ENCODE assay signal across 24 cellular contexts in genomic region chr3:10155658-10156057, GRCh38. TPM values are rescaled to one million over a fixed set of nuclear protein-coding genes. Genes with fewer than 3 reads are reported as not detected.
A peak's percentile ranks its signal among the peaks of the same experiment; 100 is the strongest.
DNase-seq lines count a peak whose midpoint lies in the region; ATAC-seq, FAIRE-seq and TF ChIP-seq lines count a peak whose summit lies in the region.
"Had no signal": no experiment of that assay in that cellular context is flagged by ENCODE, and none has a peak within 500 bp of the region (broad histone marks: within the 10 kb centered on the region; RNA-seq: fewer than 3 reads in every experiment).

No MANE protein-coding gene starts in this region.

- H3K36me3 ChIP-seq in HCT116 (ENCODE audit: control insufficient read depth in 1 of 2, insufficient read depth in 2 of 2, low read length in 2 of 2): peaks cover 8 to 9% of the 10 kb centered on the region in 2 experiments
- H3K36me3 ChIP-seq: BE2C had no signal

- TF ChIP-seq POLR2A in A549 (IDR thresholded peaks at IDR 0.05; ENCODE audit: low read length) (no peak), HCT116 (IDR thresholded peaks at IDR 0.05; ENCODE audit: borderline replicate concordance, extremely low read depth, insufficient read depth, insufficient read length) (no peak)

- peak; percentile 15 to 31; a peak in 1 of 6 replicates for ATAC-seq in A549
- no peak for ATAC-seq in HCT116
- ATAC-seq in memory B cell (ENCODE audit: low read depth): no peak
- no peak for ATAC-seq in GM19324 (IDR thresholded peaks at IDR 0.05; ENCODE audit: low FRiP score, unreplicated experiment)
- ATAC-seq: GM23338 had no signal

- H3K4me1 ChIP-seq in A549 (no peaks in the 10 kb centered on the region), HCT116 (ENCODE audit: control insufficient read depth in 1 of 2, insufficient read depth in 2 of 2, low read length in 2 of 2) (0 out of 4 replicates have a peak, but pooled peaks cover 0 to 2% of the 10 kb centered on the region in 2 experiments)
- H3K4me1 ChIP-seq: BE2C, Caco-2 had no signal

- POLR2A ChIA-PET in A549 (lab: Yijun Ruan, JAX): interaction anchor here (1.0 kb wide), 1 partner anchor 14 kb away, joined by 4 read pairs; the partner anchor contains the start of gene VHL
- POLR2A ChIA-PET in HCT116 (lab: Charles Lee): no interaction called here

- WGBS in A549 (ENCODE audit: missing lambda C conversion rate): 87% methylated on average over 4 of the region's 4 CpGs

- H3K9me2 ChIP-seq in HCT116 (ENCODE audit: insufficient read depth): no peaks in the 10 kb centered on the region

- intact Hi-C loops in HCT116 (cut with micrococcal nuclease): no loop called here
- intact Hi-C loops in activated T-helper 1 cell treated with anti-CD3 and anti-CD28 coated beads, Interleukin-12 subunit alpha, Interleukin-12 subunit beta, Interleukin-2, Interleukin-4 antibody, amounts not matched to agents 30 ng/mL and 10 ng/mL and 1 ng/mL, durations not matched to agents 14 hours and 24 hours and 36 hours (cut with micrococcal nuclease): no loop called here
- intact Hi-C loops in activated naive CD4-positive, alpha-beta T cell treated with anti-CD3 and anti-CD28 coated beads for 36 hours (cut with micrococcal nuclease): no loop called here

- no peaks in the 10 kb centered on the region for H4K20me1 ChIP-seq in HCT116 (ENCODE audit: insufficient read depth)

- DNase-seq in A549 (ENCODE audit: low read depth in 1 of 2, low spot score in 1 of 2) (no peak), HCT116 (ENCODE audit: low read depth, low spot score) (no peak), memory B cell (ENCODE audit: low spot score in 2 of 2) (no peak), mesenteric fat pad (ENCODE audit: low spot score) (no peak), epidermal melanocyte (ENCODE audit: insufficient read length, low spot score) (no peak)
- DNase-seq in activated T-helper 1 cell treated with anti-CD3 and anti-CD28 coated beads, Interleukin-12 subunit alpha, Interleukin-12 subunit beta, Interleukin-2, Interleukin-4 antibody, amounts not matched to agents 30 ng/mL and 10 ng/mL and 1 ng/mL, durations not matched to agents 14 hours and 24 hours and 36 hours (ENCODE audit: low spot score): no peak
- no peak for DNase-seq in activated naive CD4-positive, alpha-beta T cell treated with anti-CD3 and anti-CD28 coated beads for 36 hours
- DNase-seq: 8988T; BE2C; C1 segment of cervical spinal cord; Caco-2; CD4-positive, CD25-positive, alpha-beta regulatory T cell; HCEC 1CT; IMR-90 had no signal

- peaks cover 12% of the 10 kb centered on the region for H3K4me1 Mint-ChIP-seq in activated T-helper 1 cell treated with anti-CD3 and anti-CD28 coated beads, Interleukin-12 subunit alpha, Interleukin-12 subunit beta, Interleukin-2, Interleukin-4 antibody, amounts not matched to agents 30 ng/mL and 10 ng/mL and 1 ng/mL, durations not matched to agents 14 hours and 24 hours and 36 hours (ENCODE audit: low read depth)
- H3K4me1 Mint-ChIP-seq in memory B cell: no peaks in the 10 kb centered on the region
- H3K4me1 Mint-ChIP-seq in activated naive CD4-positive, alpha-beta T cell treated with anti-CD3 and anti-CD28 coated beads for 36 hours (ENCODE audit: low read depth): no peaks in the 10 kb centered on the region
- H3K4me1 Mint-ChIP-seq: GM23338 had no signal

- RAD21 ChIA-PET in HCT116 (lab: Charles Lee; ENCODE audit: low non-redundant PET in 1 of 2, low total read pairs in 2 of 2, uncharacterized antibody in 2 of 2, unreplicated experiment in 2 of 2): no interaction called here

- no peaks in the 10 kb centered on the region for H3K27me3 Mint-ChIP-seq in activated T-helper 1 cell treated with anti-CD3 and anti-CD28 coated beads, Interleukin-12 subunit alpha, Interleukin-12 subunit beta, Interleukin-2, Interleukin-4 antibody, amounts not matched to agents 30 ng/mL and 10 ng/mL and 1 ng/mL, durations not matched to agents 14 hours and 24 hours and 36 hours (ENCODE audit: insufficient read depth)
- H3K27me3 Mint-ChIP-seq in memory B cell: no peaks in the 10 kb centered on the region
- no peaks in the 10 kb centered on the region for H3K27me3 Mint-ChIP-seq in activated naive CD4-positive, alpha-beta T cell treated with anti-CD3 and anti-CD28 coated beads for 36 hours (ENCODE audit: low read depth)
- H3K27me3 Mint-ChIP-seq: CD4-positive, CD25-positive, alpha-beta regulatory T cell had no signal

- H3K27ac ChIP-seq in A549 (no peak overlapping the region), HCT116 (ENCODE audit: low read depth, low read length) (no peak overlapping the region)
- H3K27ac ChIP-seq: HL-60 had no signal

- H2AFZ ChIP-seq in HCT116 (ENCODE audit: low read depth, low read length, poor library complexity, severe bottlenecking): no peak overlapping the region
- H2AFZ ChIP-seq: GM23338 had no signal

- H3K9me3 ChIP-seq in A549: no peaks in the 10 kb centered on the region
- H3K9me3 ChIP-seq in HCT116 (ENCODE audit: control insufficient read depth in 1 of 2, insufficient read depth in 1 of 2, low read depth in 1 of 2, low read length in 2 of 2): no peaks in the 10 kb centered on the region
- H3K9me3 ChIP-seq: BE2C, Caco-2 had no signal

- H3K27ac Mint-ChIP-seq in activated T-helper 1 cell treated with anti-CD3 and anti-CD28 coated beads, Interleukin-12 subunit alpha, Interleukin-12 subunit beta, Interleukin-2, Interleukin-4 antibody, amounts not matched to agents 30 ng/mL and 10 ng/mL and 1 ng/mL, durations not matched to agents 14 hours and 24 hours and 36 hours: peak overlapping the region; percentile 40
- H3K27ac Mint-ChIP-seq in memory B cell: peak overlapping the region; percentile 45
- H3K27ac Mint-ChIP-seq in activated naive CD4-positive, alpha-beta T cell treated with anti-CD3 and anti-CD28 coated beads for 36 hours: no peak overlapping the region
- H3K27ac Mint-ChIP-seq: GM23338 had no signal

- CTCF ChIA-PET in A549 (lab: Yijun Ruan, JAX) (interaction anchor here (0.6 kb wide), 1 partner anchor 95 kb away, joined by 3 read pairs; no protein-coding TSS in a partner anchor), HCT116 (lab: Charles Lee) (interaction anchor here (0.9 kb wide), 1 partner anchor 48 kb away, joined by 3 read pairs; no protein-coding TSS in a partner anchor)
- CTCF ChIA-PET in activated naive CD4-positive, alpha-beta T cell treated with anti-CD3 and anti-CD28 coated beads for 36 hours (lab: Charles Lee): interaction anchor here (0.7 kb wide), 1 partner anchor 222 kb away, joined by 4 read pairs; no protein-coding TSS in a partner anchor

- BruUV-seq in HCT116 (replicated peaks; lab: Mats Ljungman, UMichigan): TSS peak; percentile 2

- H3K4me3 Mint-ChIP-seq in activated T-helper 1 cell treated with anti-CD3 and anti-CD28 coated beads, Interleukin-12 subunit alpha, Interleukin-12 subunit beta, Interleukin-2, Interleukin-4 antibody, amounts not matched to agents 30 ng/mL and 10 ng/mL and 1 ng/mL, durations not matched to agents 14 hours and 24 hours and 36 hours: no peak overlapping the region
- H3K4me3 Mint-ChIP-seq in memory B cell: no peak overlapping the region
- H3K4me3 Mint-ChIP-seq in activated naive CD4-positive, alpha-beta T cell treated with anti-CD3 and anti-CD28 coated beads for 36 hours: no peak overlapping the region
- H3K4me3 Mint-ChIP-seq: CD4-positive, CD25-positive, alpha-beta regulatory T cell; GM23338 had no signal

- peaks cover 32% of the 10 kb centered on the region for H3K36me3 Mint-ChIP-seq in activated T-helper 1 cell treated with anti-CD3 and anti-CD28 coated beads, Interleukin-12 subunit alpha, Interleukin-12 subunit beta, Interleukin-2, Interleukin-4 antibody, amounts not matched to agents 30 ng/mL and 10 ng/mL and 1 ng/mL, durations not matched to agents 14 hours and 24 hours and 36 hours (ENCODE audit: low read depth)
- peaks cover 11% of the 10 kb centered on the region for H3K36me3 Mint-ChIP-seq in memory B cell
- peaks cover 17% of the 10 kb centered on the region for H3K36me3 Mint-ChIP-seq in activated naive CD4-positive, alpha-beta T cell treated with anti-CD3 and anti-CD28 coated beads for 36 hours (ENCODE audit: low read depth)

- H3K9me3 Mint-ChIP-seq in activated T-helper 1 cell treated with anti-CD3 and anti-CD28 coated beads, Interleukin-12 subunit alpha, Interleukin-12 subunit beta, Interleukin-2, Interleukin-4 antibody, amounts not matched to agents 30 ng/mL and 10 ng/mL and 1 ng/mL, durations not matched to agents 14 hours and 24 hours and 36 hours: peaks cover 7% of the 10 kb centered on the region
- no peaks in the 10 kb centered on the region for H3K9me3 Mint-ChIP-seq in memory B cell
- no peaks in the 10 kb centered on the region for H3K9me3 Mint-ChIP-seq in activated naive CD4-positive, alpha-beta T cell treated with anti-CD3 and anti-CD28 coated beads for 36 hours
- H3K9me3 Mint-ChIP-seq: CD4-positive, CD25-positive, alpha-beta regulatory T cell; GM23338 had no signal

- TF ChIP-seq CTCF in A549 (IDR thresholded peaks at IDR 0.05): no peak
- TF ChIP-seq CTCF in HCT116 (IDR thresholded peaks at IDR 0.05 in 2 of 3, conservative IDR thresholded peaks at IDR 0.05 in 1 of 3; ENCODE audit: borderline replicate concordance in 1 of 3, insufficient read depth in 1 of 3, low read depth in 2 of 3, low read length in 2 of 3): no peak

- no peak overlapping the region for H3K9ac ChIP-seq in HCT116 (ENCODE audit: low read length)

- H3K4me3 ChIP-seq in A549 (no peak overlapping the region), HCT116 (replicated peaks in 1 of 2; ENCODE audit: low read depth in 1 of 2, low read length in 2 of 2) (no peak overlapping the region)
- H3K4me3 ChIP-seq: GM23338, K562 had no signal

- H3K79me2 ChIP-seq in HCT116 (ENCODE audit: insufficient read depth, low read length): peaks cover 7% of the 10 kb centered on the region

- H3K27me3 ChIP-seq in HCT116 (ENCODE audit: insufficient read depth, low read length): no peaks in the 10 kb centered on the region
- H3K27me3 ChIP-seq: BE2C had no signal

- H3K4me2 ChIP-seq in A549: no peak overlapping the region
- no peak overlapping the region for H3K4me2 ChIP-seq in HCT116 (ENCODE audit: low read length)
- H3K4me2 ChIP-seq: GM23338 had no signal

- TF ChIP-seq EP300 in A549 (IDR thresholded peaks at IDR 0.05): no peak

- no peak for FAIRE-seq in A549 (lab: Jason Lieb, UNC)
- FAIRE-seq: D721Med, G401.6, GM12891, GM18507, H54, K562 had no signal

- TF ChIP-seq RAD21 in A549 (conservative IDR thresholded peaks at IDR 0.05 in 1 of 2, IDR thresholded peaks at IDR 0.05 in 1 of 2): no peak
- TF ChIP-seq RAD21 in HCT116 (IDR thresholded peaks at IDR 0.05; ENCODE audit: low read depth): no peak

RNA-seq across cellular contexts. Expression of gene IRAK2, which starts 9.1 kb away (rescaled TPM):
- polyA plus RNA-seq in A549 (2011; rRNA removed) (12.5 and 15.3 TPM in 2 replicates), A549 (2017; fragmentation: RNase III; extraction: RNeasy Plus Mini Kit Qiagen cat#74134 plus additional on column Dnase treatment) (7.8 to 9.1 TPM (median 7.9 TPM) in 3 replicates)
- polyA plus RNA-seq in A549 (2012; cell fraction: cytosol; rRNA removed): 6.9 and 9.6 TPM in 2 replicates
- polyA plus RNA-seq in A549 (2012; cell fraction: nucleus; rRNA removed): 8.7 and 12.0 TPM in 2 replicates
- 11.3 and 13.5 TPM in 2 replicates for polyA minus RNA-seq in A549 (2011; rRNA and poly(A)+ RNA removed)
- total RNA-seq in HCT116 (2021; ENCODE audit: unreplicated experiment) (3.6 TPM), mesenteric fat pad (4.7 TPM)
- polyA plus RNA-seq in HCT116 (2012): 1.9 and 2.0 TPM in 2 replicates
- 8.1 and 8.6 TPM in 2 replicates for total RNA-seq in activated T-helper 1 cell treated with anti-CD3 and anti-CD28 coated beads, Interleukin-12 subunit alpha, Interleukin-12 subunit beta, Interleukin-2, Interleukin-4 antibody, amounts not matched to agents 30 ng/mL and 10 ng/mL and 1 ng/mL, durations not matched to agents 14 hours and 24 hours and 36 hours
- total RNA-seq in activated naive CD4-positive, alpha-beta T cell treated with anti-CD3 and anti-CD28 coated beads for 36 hours: 1 to 10 TPM; 6.4 to 6.9 TPM

RNA-seq across cellular contexts. Expression of gene VHL, which starts 14.1 kb away (rescaled TPM):
- polyA plus RNA-seq in A549 (2011; rRNA removed) (19.7 and 23.8 TPM in 2 replicates), A549 (2017; fragmentation: RNase III; extraction: RNeasy Plus Mini Kit Qiagen cat#74134 plus additional on column Dnase treatment) (40.7 to 41.4 TPM (median 41.2 TPM) in 3 replicates)
- polyA plus RNA-seq in A549 (2012; cell fraction: cytosol; rRNA removed): 7.1 and 9.1 TPM in 2 replicates
- polyA plus RNA-seq in A549 (2012; cell fraction: nucleus; rRNA removed): 7.2 and 14.4 TPM in 2 replicates
- 20.6 and 24.7 TPM in 2 replicates for polyA minus RNA-seq in A549 (2011; rRNA and poly(A)+ RNA removed)
- total RNA-seq in HCT116 (2021; ENCODE audit: unreplicated experiment) (56.1 TPM), mesenteric fat pad (34.3 TPM)
- polyA plus RNA-seq in HCT116 (2012): 29.4 and 36.3 TPM in 2 replicates
- total RNA-seq in activated T-helper 1 cell treated with anti-CD3 and anti-CD28 coated beads, Interleukin-12 subunit alpha, Interleukin-12 subunit beta, Interleukin-2, Interleukin-4 antibody, amounts not matched to agents 30 ng/mL and 10 ng/mL and 1 ng/mL, durations not matched to agents 14 hours and 24 hours and 36 hours: 59.6 and 65.8 TPM in 2 replicates
- total RNA-seq in activated naive CD4-positive, alpha-beta T cell treated with anti-CD3 and anti-CD28 coated beads for 36 hours: 10 to 100 TPM; 51.5 to 54.0 TPM

RNA-seq across cellular contexts. Expression of gene BRK1, which starts 40.2 kb away (rescaled TPM):
- 173 and 189 TPM in 2 replicates for polyA plus RNA-seq in A549 (2011; rRNA removed)
- polyA plus RNA-seq in A549 (2012; cell fraction: cytosol; rRNA removed): 118 and 148 TPM in 2 replicates
- polyA plus RNA-seq in A549 (2012; cell fraction: nucleus; rRNA removed): 27.4 and 30.9 TPM in 2 replicates
- polyA plus RNA-seq in A549 (2017; fragmentation: RNase III; extraction: RNeasy Plus Mini Kit Qiagen cat#74134 plus additional on column Dnase treatment): 184 to 200 TPM (median 191 TPM) in 3 replicates
- 55.2 and 61.2 TPM in 2 replicates for polyA minus RNA-seq in A549 (2011; rRNA and poly(A)+ RNA removed)
- total RNA-seq in HCT116 (2021; ENCODE audit: unreplicated experiment): 93.4 TPM
- polyA plus RNA-seq in HCT116 (2012): 111 and 143 TPM in 2 replicates
- total RNA-seq in activated T-helper 1 cell treated with anti-CD3 and anti-CD28 coated beads, Interleukin-12 subunit alpha, Interleukin-12 subunit beta, Interleukin-2, Interleukin-4 antibody, amounts not matched to agents 30 ng/mL and 10 ng/mL and 1 ng/mL, durations not matched to agents 14 hours and 24 hours and 36 hours: 97.2 and 105 TPM in 2 replicates
- 111 TPM for total RNA-seq in mesenteric fat pad
- 10 to 100 TPM; 73.6 to 73.7 TPM for total RNA-seq in activated naive CD4-positive, alpha-beta T cell treated with anti-CD3 and anti-CD28 coated beads for 36 hours

RNA-seq across cellular contexts. Expression of gene FANCD2OS, which starts 47.6 kb away (rescaled TPM):
- polyA plus RNA-seq in A549 (2011; rRNA removed): not detected in 2 replicates
- not detected in 2 replicates for polyA plus RNA-seq in A549 (2012; cell fraction: cytosol; rRNA removed)
- polyA plus RNA-seq in A549 (2012; cell fraction: nucleus; rRNA removed): not detected in 2 replicates
- not detected in 3 replicates for polyA plus RNA-seq in A549 (2017; fragmentation: RNase III; extraction: RNeasy Plus Mini Kit Qiagen cat#74134 plus additional on column Dnase treatment)
- polyA minus RNA-seq in A549 (2011; rRNA and poly(A)+ RNA removed): not detected in 2 replicates
- total RNA-seq in HCT116 (2021; ENCODE audit: unreplicated experiment): not detected
- 0.22 TPM in 1 of 2 replicates, not detected in the other for polyA plus RNA-seq in HCT116 (2012)
- total RNA-seq in activated T-helper 1 cell treated with anti-CD3 and anti-CD28 coated beads, Interleukin-12 subunit alpha, Interleukin-12 subunit beta, Interleukin-2, Interleukin-4 antibody, amounts not matched to agents 30 ng/mL and 10 ng/mL and 1 ng/mL, durations not matched to agents 14 hours and 24 hours and 36 hours: not detected in 2 replicates
- not detected for total RNA-seq in mesenteric fat pad
- not detected for total RNA-seq in activated naive CD4-positive, alpha-beta T cell treated with anti-CD3 and anti-CD28 coated beads for 36 hours
- total RNA-seq: Caco-2; CD4-positive, CD25-positive, alpha-beta regulatory T cell; GM23338; HT1080; IMR-90; K562 had no signal
- polyA plus RNA-seq: CD4-positive, CD25-positive, alpha-beta regulatory T cell; IMR-90; K562 had no signal

Comparison
In these comparisons a context has a peak if more than half of its experiments do, and no peak if none do; other contexts are left out.
1. ATAC-seq: peak in A549 (2 of 2); none in HCT116 (single experiment), memory B cell (single experiment) and GM19324 (single experiment).